In the genomic region with DNA sequence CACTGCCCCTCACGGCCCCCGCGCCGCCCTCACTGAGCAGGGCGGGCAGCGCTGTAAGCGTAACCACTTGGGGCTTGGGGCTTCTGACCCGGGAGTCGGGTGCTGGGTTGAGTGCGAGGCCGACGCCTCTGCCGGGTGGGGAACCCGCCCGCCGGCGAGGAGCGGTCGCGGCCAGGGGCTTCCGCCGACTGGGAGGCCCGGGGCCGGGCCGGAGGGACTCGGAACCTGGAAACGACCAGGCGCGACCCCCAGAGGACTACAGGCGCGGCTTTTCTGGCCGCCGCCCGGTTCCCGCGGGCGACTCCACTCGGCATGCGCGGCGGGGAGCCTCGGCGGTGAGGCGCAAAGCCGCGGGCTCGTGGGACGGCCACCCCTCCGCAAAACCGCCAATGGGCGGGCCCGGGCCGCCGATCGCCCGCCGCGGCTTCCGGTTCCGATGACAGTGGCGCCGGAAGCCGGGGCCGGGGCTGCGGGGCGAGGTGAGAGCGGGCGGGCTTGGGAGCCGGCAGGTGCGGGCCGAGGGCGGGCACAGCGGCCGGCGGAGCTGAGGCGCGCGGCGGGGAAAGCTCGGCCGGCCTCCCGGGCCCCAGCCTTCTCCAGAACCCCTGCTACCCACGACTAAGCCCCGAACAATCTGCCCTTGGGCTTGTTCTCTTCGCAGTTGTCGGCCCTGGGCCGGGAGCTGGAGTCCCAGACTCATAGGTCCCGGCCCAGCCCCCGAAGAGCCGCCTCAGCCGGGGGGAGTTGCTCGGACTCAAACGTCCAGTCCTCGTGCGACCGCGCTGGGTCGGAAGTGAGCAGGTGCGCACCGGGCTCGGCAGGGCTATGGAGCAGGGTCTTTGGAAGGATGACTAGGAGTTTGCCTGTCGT, we compare ENCODE assay signal across 8 cellular contexts. TPM values are rescaled to one million over a fixed set of nuclear protein-coding genes. Genes with fewer than 3 reads are reported as not detected.
DNase-seq lines count a peak whose midpoint lies in the region; ATAC-seq and TF ChIP-seq lines count a peak whose summit lies in the region.

A gene with protein sequence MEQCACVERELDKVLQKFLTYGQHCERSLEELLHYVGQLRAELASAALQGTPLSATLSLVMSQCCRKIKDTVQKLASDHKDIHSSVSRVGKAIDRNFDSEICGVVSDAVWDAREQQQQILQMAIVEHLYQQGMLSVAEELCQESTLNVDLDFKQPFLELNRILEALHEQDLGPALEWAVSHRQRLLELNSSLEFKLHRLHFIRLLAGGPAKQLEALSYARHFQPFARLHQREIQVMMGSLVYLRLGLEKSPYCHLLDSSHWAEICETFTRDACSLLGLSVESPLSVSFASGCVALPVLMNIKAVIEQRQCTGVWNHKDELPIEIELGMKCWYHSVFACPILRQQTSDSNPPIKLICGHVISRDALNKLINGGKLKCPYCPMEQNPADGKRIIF (plus strand): TSS at position 439 of the 870 bp plus-strand sequence. CDS start 7,106 bp downstream, outside the sequence.

- peak within 1 kb of the TSS; percentile 19 for H3K27ac Mint-ChIP-seq in central memory CD8-positive, alpha-beta T cell (ENCODE audit: low read depth)

- peak within 1 kb of the TSS; percentile 47 for H3K27ac ChIP-seq in AG04450 (ENCODE audit: low read depth, low read length)

- no peak for TF ChIP-seq CTCF in AG04450 (IDR thresholded peaks at IDR 0.05; ENCODE audit: low read depth, low read length)

- CTCF ChIA-PET in AG04450 (lab: Charles Lee): interaction anchor here (0.6 to 1.3 kb wide), 2 partner anchors 11 to 55 kb away, joined by 3 to 7 read pairs; no protein-coding TSS in a partner anchor

- peak within 1 kb of the TSS; percentile 68 for H3K4me3 Mint-ChIP-seq in central memory CD8-positive, alpha-beta T cell

- no peaks in the 10 kb centered on the region for H3K27me3 Mint-ChIP-seq in central memory CD8-positive, alpha-beta T cell

- no peaks in the 10 kb centered on the region for H3K9me3 Mint-ChIP-seq in central memory CD8-positive, alpha-beta T cell

- no peaks in the 10 kb centered on the region for H3K9me3 ChIP-seq in AG04450 (ENCODE audit: control insufficient read depth, insufficient read depth, low read length)

- H3K4me1 Mint-ChIP-seq in central memory CD8-positive, alpha-beta T cell: peaks cover 15% of the 10 kb centered on the region

- DNase-seq in AG04450 (ENCODE audit: low read depth, low spot score) (peak; percentile 21), NCI-H345 (lab: John Stamatoyannopoulos, UW) (peak; percentile 88), islet precursor cell (peak; percentile 91)
- peak; percentile 49 to 60 for DNase-seq in central memory CD8-positive, alpha-beta T cell (ENCODE audit: low spot score in 2 of 2)
- peak; percentile 84 for DNase-seq in stimulated activated CD4-positive, alpha-beta T cell treated with anti-CD3 and anti-CD28 coated beads, Interleukin-12 subunit alpha, Interleukin-12 subunit beta, amount 100 ng/mL, for 4 hours

- H3K36me3 Mint-ChIP-seq in central memory CD8-positive, alpha-beta T cell (ENCODE audit: insufficient read depth): peaks cover 13% of the 10 kb centered on the region

- ATAC-seq in GM18870 (IDR thresholded peaks at IDR 0.05; ENCODE audit: unreplicated experiment) (peak; percentile 54), HG03103 (IDR thresholded peaks at IDR 0.05; ENCODE audit: low read depth, unreplicated experiment) (peak; percentile 86)
- ATAC-seq in activated CD4-positive, CD25-positive, alpha-beta regulatory T cell treated with anti-CD3 and anti-CD28 coated beads, Interleukin-2, amount 50 U/mL, for 24 hours: peak; percentile 95 to 96
- ATAC-seq in central memory CD8-positive, alpha-beta T cell (replicated peaks; ENCODE audit: extremely low read depth, poor library complexity, severe bottlenecking): peak; percentile 78

- H3K27me3 ChIP-seq in AG04450 (ENCODE audit: control insufficient read depth, insufficient read depth, low read length): peaks cover 2% of the 10 kb centered on the region

- POLR2A ChIA-PET in AG04450 (lab: Yijun Ruan, JAX): interaction anchor here (0.9 kb wide), 1 partner anchor 23 kb away, joined by 3 read pairs; a partner anchor contains a TSS

- H3K4me3 ChIP-seq in AG04450 (ENCODE audit: low read depth, low read length): peak within 1 kb of the TSS; percentile 75

RNA-seq across cellular contexts. Expression of the gene that starts here (rescaled TPM):
- polyA plus RNA-seq in AG04450 (2011; rRNA removed): 19.8 and 21.0 TPM in 2 replicates
- polyA minus RNA-seq in AG04450 (2011; rRNA and poly(A)+ RNA removed): 21.4 and 25.4 TPM in 2 replicates

Comparison
In these comparisons a context has a peak if more than half of its experiments do, and no peak if none do; other contexts are left out.
1. Peak in every context shown above with its lines: DNase-seq, ATAC-seq, H3K4me3 ChIP-seq and H3K27ac ChIP-seq.
2. DNase-seq: peak in every context shown above with its lines; median percentile 91 in islet precursor cell; 88 in NCI-H345; 84 in stimulated activated CD4-positive, alpha-beta T cell treated with anti-CD3 and anti-CD28 coated beads, Interleukin-12 subunit alpha, Interleukin-12 subunit beta, amount 100 ng/mL, for 4 hours; 54 in central memory CD8-positive, alpha-beta T cell; 21 in AG04450.